19 cellular contexts compared by ENCODE assay signal in the genomic region with DNA sequence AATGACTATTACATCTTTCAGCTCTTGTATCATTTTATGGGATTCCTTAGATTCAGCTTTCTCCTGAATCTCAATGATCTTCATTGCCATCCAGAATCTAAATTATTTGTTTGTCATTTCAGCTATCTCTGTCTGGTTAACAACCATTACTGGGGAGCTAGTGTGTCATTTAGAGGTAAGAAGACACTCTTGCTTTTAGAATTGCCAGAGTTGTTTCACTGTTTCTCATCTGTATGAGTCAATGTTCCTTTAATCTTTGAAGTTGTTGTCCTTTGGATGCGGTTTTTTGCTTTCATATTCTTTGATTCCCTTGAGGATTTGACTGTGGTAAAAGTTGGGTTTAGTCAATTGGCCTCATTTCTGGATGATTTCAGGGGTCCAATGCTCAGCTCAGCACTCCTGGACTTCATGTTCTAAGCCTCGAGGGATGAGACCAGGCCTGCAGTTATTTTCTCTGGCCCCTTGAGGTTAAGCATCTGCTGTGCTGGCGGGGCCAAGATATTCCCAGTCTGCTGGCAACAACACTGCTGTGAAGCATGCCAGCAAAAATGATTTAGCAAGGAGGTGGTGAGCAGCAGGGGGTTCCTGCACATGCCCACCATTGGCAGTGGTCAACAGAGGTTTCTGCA.
DNase-seq lines count a peak whose midpoint lies in the region; ATAC-seq and TF ChIP-seq lines count a peak whose summit lies in the region.
"Had no signal": no experiment of that assay in that cellular context is flagged by ENCODE, and none has a peak within 500 bp of the region (broad histone marks: within the 10 kb centered on the region; RNA-seq: fewer than 3 reads in every experiment).

No MANE protein-coding gene starts in this region.

- peaks cover 7% of the 10 kb centered on the region for H3K27me3 Mint-ChIP-seq in activated CD4-positive, alpha-beta T cell treated with anti-CD3 and anti-CD28 coated beads for 36 hours
- peaks cover 4% of the 10 kb centered on the region for H3K27me3 Mint-ChIP-seq in activated CD4-positive, alpha-beta T cell treated with anti-CD3 and anti-CD28 coated beads, Interleukin-2, amount 10 ng/mL, durations not matched to agents 7 days and 5 days

- no peak overlapping the region for H3K4me3 Mint-ChIP-seq in activated CD4-positive, alpha-beta T cell treated with anti-CD3 and anti-CD28 coated beads for 36 hours
- no peak overlapping the region for H3K4me3 Mint-ChIP-seq in activated CD4-positive, alpha-beta T cell treated with anti-CD3 and anti-CD28 coated beads, Interleukin-2, amount 10 ng/mL, durations not matched to agents 7 days and 5 days
- H3K4me3 Mint-ChIP-seq: neural progenitor cell had no signal

- intact Hi-C loops in activated CD4-positive, alpha-beta T cell treated with anti-CD3 and anti-CD28 coated beads for 36 hours (cut with DNase I, micrococcal nuclease) = no loop called here
- intact Hi-C loops in left ventricle myocardium inferior (cut with micrococcal nuclease) = no loop called here

- H3K9me3 ChIP-seq in left ventricle myocardium inferior (replicated peaks) = peaks cover 7% of the 10 kb centered on the region
- H3K9me3 ChIP-seq: right lobe of liver had no signal

- DNase-seq in activated CD4-positive, alpha-beta T cell treated with anti-CD3 and anti-CD28 coated beads for 36 hours = peak; percentile 4
- no peak for DNase-seq in activated CD4-positive, alpha-beta T cell treated with anti-CD3 and anti-CD28 coated beads, Interleukin-2, amount 10 ng/mL, durations not matched to agents 7 days and 5 days
- peak; percentile 93 for DNase-seq in astrocyte of the spinal cord (ENCODE audit: low read depth, low spot score)
- peak; percentile 25 for DNase-seq in left ventricle myocardium inferior
- peak; percentile 93 for DNase-seq in smooth muscle cell of the brain vasculature (ENCODE audit: low read depth, low spot score)
- no peak for DNase-seq in NCI-H1105 (lab: John Stamatoyannopoulos, UW)
- DNase-seq: activated gamma-delta T cell; effector CD4-positive, alpha-beta T cell; mammary epithelial cell; NCI-H748 treated with DMSO at 0.1 percent for 48 hours; right lobe of liver; stimulated activated CD4-positive, alpha-beta T cell treated with anti-CD3 and anti-CD28 coated beads, Interleukin-4, amount 100 ng/mL, for 4 hours; SW 1271; transverse colon had no signal

- peaks cover 2% of the 10 kb centered on the region for H3K9me3 Mint-ChIP-seq in activated CD4-positive, alpha-beta T cell treated with anti-CD3 and anti-CD28 coated beads for 36 hours (ENCODE audit: low read depth)
- no peaks in the 10 kb centered on the region for H3K9me3 Mint-ChIP-seq in activated CD4-positive, alpha-beta T cell treated with anti-CD3 and anti-CD28 coated beads, Interleukin-2, amount 10 ng/mL, durations not matched to agents 7 days and 5 days
- H3K9me3 Mint-ChIP-seq: neural progenitor cell had no signal

- POLR2A ChIA-PET in activated CD4-positive, alpha-beta T cell treated with anti-CD3 and anti-CD28 coated beads for 36 hours (lab: Charles Lee) = no interaction called here
- POLR2A ChIA-PET in activated CD4-positive, alpha-beta T cell treated with anti-CD3 and anti-CD28 coated beads, Interleukin-2, amount 10 ng/mL, durations not matched to agents 7 days and 5 days (lab: Charles Lee) = no interaction called here

- H3K36me3 Mint-ChIP-seq in activated CD4-positive, alpha-beta T cell treated with anti-CD3 and anti-CD28 coated beads for 36 hours (ENCODE audit: low read depth) = no peaks in the 10 kb centered on the region
- peaks cover 1% of the 10 kb centered on the region for H3K36me3 Mint-ChIP-seq in activated CD4-positive, alpha-beta T cell treated with anti-CD3 and anti-CD28 coated beads, Interleukin-2, amount 10 ng/mL, durations not matched to agents 7 days and 5 days (ENCODE audit: low read depth)
- H3K36me3 Mint-ChIP-seq: neural progenitor cell had no signal

- ATAC-seq in activated CD4-positive, alpha-beta T cell treated with anti-CD3 and anti-CD28 coated beads for 36 hours = peak; percentile 61
- no peak for ATAC-seq in GM18858 (IDR thresholded peaks at IDR 0.05; ENCODE audit: unreplicated experiment)
- no peak for ATAC-seq in GM19463 (IDR thresholded peaks at IDR 0.05; ENCODE audit: unreplicated experiment)
- ATAC-seq: Panc1, right lobe of liver had no signal

- TF ChIP-seq CTCF in astrocyte of the spinal cord (IDR thresholded peaks at IDR 0.05; ENCODE audit: low read depth, low read length) (no peak), left ventricle myocardium inferior (IDR thresholded peaks at IDR 0.05; ENCODE audit: borderline replicate concordance) (no peak)

- peaks cover 7% of the 10 kb centered on the region for H3K4me1 Mint-ChIP-seq in activated CD4-positive, alpha-beta T cell treated with anti-CD3 and anti-CD28 coated beads for 36 hours
- peaks cover 9% of the 10 kb centered on the region for H3K4me1 Mint-ChIP-seq in activated CD4-positive, alpha-beta T cell treated with anti-CD3 and anti-CD28 coated beads, Interleukin-2, amount 10 ng/mL, durations not matched to agents 7 days and 5 days
- H3K4me1 Mint-ChIP-seq: neural progenitor cell had no signal

- peak overlapping the region; percentile 53 for H3K27ac ChIP-seq in left ventricle myocardium inferior (replicated peaks)
- H3K27ac ChIP-seq: 22Rv1, neural progenitor cell, right lobe of liver, transverse colon had no signal

- no peak overlapping the region for H3K4me3 ChIP-seq in astrocyte of the spinal cord (ENCODE audit: low read depth, low read length)
- no peak overlapping the region for H3K4me3 ChIP-seq in left ventricle myocardium inferior
- H3K4me3 ChIP-seq: neural progenitor cell, right lobe of liver, transverse colon had no signal

- no peak overlapping the region for H3K27ac Mint-ChIP-seq in activated CD4-positive, alpha-beta T cell treated with anti-CD3 and anti-CD28 coated beads for 36 hours
- H3K27ac Mint-ChIP-seq in activated CD4-positive, alpha-beta T cell treated with anti-CD3 and anti-CD28 coated beads, Interleukin-2, amount 10 ng/mL, durations not matched to agents 7 days and 5 days = no peak overlapping the region
- H3K27ac Mint-ChIP-seq: neural progenitor cell had no signal

- H3K27me3 ChIP-seq in left ventricle myocardium inferior (ENCODE audit: low read depth) = no peaks in the 10 kb centered on the region
- H3K27me3 ChIP-seq: neural progenitor cell, right lobe of liver, transverse colon had no signal

- in situ Hi-C loops in astrocyte of the spinal cord (cut with HindIII; ENCODE audit: low sequenced_read_pairs) = no loop called here

- CTCF ChIA-PET in activated CD4-positive, alpha-beta T cell treated with anti-CD3 and anti-CD28 coated beads for 36 hours (lab: Charles Lee) = no interaction called here
- CTCF ChIA-PET in activated CD4-positive, alpha-beta T cell treated with anti-CD3 and anti-CD28 coated beads, Interleukin-2, amount 10 ng/mL, durations not matched to agents 7 days and 5 days (lab: Charles Lee) = no interaction called here

- peaks cover 10% of the 10 kb centered on the region for H3K4me1 ChIP-seq in left ventricle myocardium inferior
- H3K4me1 ChIP-seq: neural progenitor cell, right lobe of liver, transverse colon had no signal

- H3K36me3 ChIP-seq in left ventricle myocardium inferior = no peaks in the 10 kb centered on the region
- H3K36me3 ChIP-seq: neural progenitor cell, right lobe of liver, transverse colon had no signal

Comparison
In these comparisons a context has a peak if more than half of its experiments do, and no peak if none do; other contexts are left out.
1. DNase-seq: peak in activated CD4-positive, alpha-beta T cell treated with anti-CD3 and anti-CD28 coated beads for 36 hours (single experiment), astrocyte of the spinal cord (single experiment), left ventricle myocardium inferior (single experiment) and smooth muscle cell of the brain vasculature (single experiment); none in activated CD4-positive, alpha-beta T cell treated with anti-CD3 and anti-CD28 coated beads, Interleukin-2, amount 10 ng/mL, durations not matched to agents 7 days and 5 days (single experiment) and NCI-H1105 (single experiment).